Comparison of ENCODE assay signal across 12 cellular contexts in genomic region chr1:145990249-145991097, GRCh38. TPM values are rescaled to one million over a fixed set of nuclear protein-coding genes. Genes with fewer than 3 reads are reported as not detected.
DNase-seq lines count a peak whose midpoint lies in the region; ATAC-seq, FAIRE-seq and TF ChIP-seq lines count a peak whose summit lies in the region.
"Had no signal": no experiment of that assay in that cellular context is flagged by ENCODE, and none has a peak within 500 bp of the region (broad histone marks: within the 10 kb centered on the region; RNA-seq: fewer than 3 reads in every experiment).

No MANE protein-coding gene starts in this region.

- H3K9ac ChIP-seq in GM12878 (ENCODE audit: control insufficient read depth, insufficient read depth, low read length): no peak overlapping the region

- no peak overlapping the region for H3K4me3 ChIP-seq in GM12878
- H3K4me3 ChIP-seq in lung: no peak overlapping the region
- no peak overlapping the region for H3K4me3 ChIP-seq in upper lobe of left lung

- H2AFZ ChIP-seq in GM12878 (ENCODE audit: control insufficient read depth, low read depth, low read length): no peak overlapping the region

- H4K20me1 ChIP-seq in GM12878 (ENCODE audit: control insufficient read depth, insufficient read depth): no peaks in the 10 kb centered on the region

- H3K79me2 ChIP-seq in GM12878 (ENCODE audit: control insufficient read depth, insufficient read depth, low read length): peaks cover 8% of the 10 kb centered on the region

- H3K27ac ChIP-seq in GM12878 (ENCODE audit: control insufficient read depth, insufficient read depth) (no peak overlapping the region), lung (ENCODE audit: low read depth in 1 of 2, low read length in 1 of 2) (peak overlapping the region; percentile 49 to 66), upper lobe of left lung (peak overlapping the region; percentile 93 to 96 (median 96))
- H3K27ac ChIP-seq: C4-2B had no signal

- TF ChIP-seq EP300 in GM12878 (IDR thresholded peaks at IDR 0.05; ENCODE audit: borderline replicate concordance in 1 of 2, control insufficient read depth in 1 of 2, low read depth in 2 of 2, low read length in 2 of 2): no peak
- TF ChIP-seq EP300 in upper lobe of left lung (IDR thresholded peaks at IDR 0.05): no peak

- intact Hi-C loops in GM12878 (cut with micrococcal nuclease; ENCODE audit: unreplicated experiment): no loop called here

- H3K9me3 ChIP-seq in GM12878 (replicated peaks; ENCODE audit: control insufficient read depth, insufficient read depth, low read length): no peaks in the 10 kb centered on the region
- peaks cover 0 to 2% of the 10 kb centered on the region in 2 donors for H3K9me3 ChIP-seq in lung (ENCODE audit: control insufficient read depth in 2 of 2, insufficient read depth in 1 of 2, low read length in 1 of 2)
- no peaks in the 10 kb centered on the region for H3K9me3 ChIP-seq in upper lobe of left lung

- SMC1A ChIA-PET in GM12878 (lab: Charles Lee; ENCODE audit: uncharacterized antibody, unreplicated experiment): interaction anchor here (0.9 to 12.5 kb wide), 2 partner anchors 10 to 32 kb away, joined by 3 to 244 read pairs; partner anchors contain the start of gene LIX1L

- BruUV-seq in GM12878 (replicated peaks; lab: Mats Ljungman, UMichigan): no TSS peak

- H3K4me2 ChIP-seq in GM12878 (ENCODE audit: control insufficient read depth, insufficient read depth): no peak overlapping the region

- FAIRE-seq in GM12878 (lab: Jason Lieb, UNC): no peak
- FAIRE-seq: H54 had no signal

- TF ChIP-seq CTCF in GM12878 (IDR thresholded peaks at IDR 0.05 in 2 of 3, conservative IDR thresholded peaks at IDR 0.05 in 1 of 3; ENCODE audit: control insufficient read depth in 2 of 3, extremely low read depth in 1 of 3, insufficient read depth in 1 of 3, low read depth in 3 of 3, low read length in 3 of 3): no peak
- TF ChIP-seq CTCF in lung (IDR thresholded peaks at IDR 0.05; ENCODE audit: control extremely low read depth, extremely low read depth): no peak
- no peak for TF ChIP-seq CTCF in upper lobe of left lung (IDR thresholded peaks at IDR 0.05)

- POLR2A ChIA-PET in GM12878 (lab: Charles Lee): interaction anchor here (0.9 to 7.2 kb wide), 4 partner anchors 12 to 28 kb away, joined by 3 to 61 read pairs (median 4); partner anchors contain the start of genes ANKRD34A and POLR3GL

- H3K4me1 ChIP-seq in GM12878 (ENCODE audit: control insufficient read depth, insufficient read depth, low read length) (peaks cover 4% of the 10 kb centered on the region; the same call in 1 of the 2 replicates), lung (ENCODE audit: control insufficient read depth in 2 of 2, insufficient read depth in 2 of 2, low read length in 2 of 2) (peaks cover 8 to 19% of the 10 kb centered on the region in 2 donors), upper lobe of left lung (peaks cover 25 to 59% (median 37%) of the 10 kb centered on the region in 4 donors)

- in situ Hi-C loops in GM12878 (cut with MboI): no loop called here

- peak; percentile 65 for DNase-seq in activated effector memory CD4-positive, alpha-beta T cell treated with anti-CD3 and anti-CD28 coated beads, Interleukin-2, amount 50 U/mL, for 16 hours
- no peak for DNase-seq in activated effector memory CD4-positive, alpha-beta T cell treated with Interleukin-2 at 50 U/mL for 16 hours
- DNase-seq in GM12878 (ENCODE audit: low read depth, low spot score): no peak
- no peak for DNase-seq in lung (ENCODE audit: low spot score)
- DNase-seq in upper lobe of left lung: peak in 1 of 2 donors; percentile 53
- no peak for DNase-seq in NOMO-1 (lab: John Stamatoyannopoulos, UW; ENCODE audit: unreplicated experiment in 2 of 2)
- DNase-seq in SHP77 (lab: John Stamatoyannopoulos, UW): no peak
- DNase-seq: caudate nucleus had no signal

- ATAC-seq in GM12878: peak; percentile 14; the same call in 2 of the 3 replicates
- ATAC-seq in lung (ENCODE audit: insufficient read depth, low FRiP score): no peak
- peak in 1 of 2 donors; percentile 39 for ATAC-seq in upper lobe of left lung (ENCODE audit: low FRiP score in 2 of 2)
- no peak for ATAC-seq in GM19324 (IDR thresholded peaks at IDR 0.05; ENCODE audit: low FRiP score, unreplicated experiment)
- ATAC-seq: Panc1 had no signal

- TF ChIP-seq RAD21 in GM12878 (IDR thresholded peaks at IDR 0.05; ENCODE audit: insufficient read depth, low read depth, low read length): no peak

- TF ChIP-seq POLR2A in GM12878 (IDR thresholded peaks at IDR 0.05; ENCODE audit: low read depth, low read length) (no peak), upper lobe of left lung (IDR thresholded peaks at IDR 0.05) (peak in 1 of 4 donors; percentile 63)

- RAD21 ChIA-PET in GM12878 (lab: Charles Lee; ENCODE audit: unreplicated experiment): interaction anchor here (0.6 to 1.7 kb wide), 2 partner anchors 11 to 32 kb away, joined by 3 to 11 read pairs; partner anchors contain the start of gene LIX1L

- CTCF ChIA-PET in GM12878 (lab: Yijun Ruan, JAX): interaction anchor here (0.8 to 12.2 kb wide), 4 partner anchors 10 to 46 kb away, joined by 3 to 196 read pairs (median 4); no protein-coding TSS in a partner anchor

- peaks cover 0 to 3% of the 10 kb centered on the region in 2 experiments; a peak in 2 of 4 replicates for H3K36me3 ChIP-seq in GM12878 (ENCODE audit: control insufficient read depth in 2 of 2, insufficient read depth in 2 of 2, low read length in 1 of 2)
- H3K36me3 ChIP-seq in lung (ENCODE audit: control insufficient read depth in 2 of 2, insufficient read depth in 2 of 2, low read length in 2 of 2): peaks cover 14 to 15% of the 10 kb centered on the region in 2 donors
- peaks cover 26 to 39% (median 31%) of the 10 kb centered on the region in 4 donors for H3K36me3 ChIP-seq in upper lobe of left lung

- WGBS in GM12878 (ENCODE audit: insufficient coverage, insufficient replicate concordance, low lambda C conversion rate, missing lambda C conversion rate): 85% methylated on average over 7 of the region's 7 CpGs
- 73 to 88% methylated on average over 7 of the region's 7 CpGs for WGBS in lung, 2 donors
- WGBS in upper lobe of left lung, 2 donors: 64 to 81% methylated on average over 7 of the region's 7 CpGs

- H3K27me3 ChIP-seq in GM12878 (replicated peaks in 1 of 2; ENCODE audit: control insufficient read depth in 2 of 2, insufficient read depth in 2 of 2, low read length in 1 of 2): no peaks in the 10 kb centered on the region
- H3K27me3 ChIP-seq in lung (ENCODE audit: control insufficient read depth, insufficient read depth): no peaks in the 10 kb centered on the region
- H3K27me3 ChIP-seq in upper lobe of left lung: no peaks in the 10 kb centered on the region

RNA-seq across cellular contexts. Expression of gene TXNIP, which starts 5.9 kb away (rescaled TPM):
- total RNA-seq in GM12878 (2013; cell fraction: nucleolus; rRNA removed): 199 and 208 TPM in 2 replicates
- total RNA-seq in GM12878 (2014; rRNA removed): 133 and 171 TPM in 2 replicates
- total RNA-seq in GM12878 (2014; rRNA removed; fragmentation: Illumina TruSeq; extraction: Trizol): 110 and 121 TPM in 2 replicates
- 106 and 115 TPM in 2 replicates for total RNA-seq in GM12878 (2021)
- polyA plus RNA-seq in GM12878 (2011; ENCODE audit: low read depth): 102 TPM
- 132 and 154 TPM in 2 replicates for polyA plus RNA-seq in GM12878 (2011; rRNA removed)
- 73.1 TPM in 2 replicates for polyA plus RNA-seq in GM12878 (2011; cell fraction: cytosol; rRNA removed)
- polyA plus RNA-seq in GM12878 (2011; cell fraction: nucleus; rRNA removed): 99.6 and 193 TPM in 2 replicates
- polyA plus RNA-seq in GM12878 (2012): 90.6 and 113 TPM in 2 replicates
- polyA plus RNA-seq in GM12878 (2014; fragmentation: Illumina TruSeq; extraction: Trizol): 130 and 182 TPM in 2 replicates
- polyA plus RNA-seq in GM12878 (2014; fragmentation: Nextera tagmentation; extraction: Ambion mirVana): 10 to 100 TPM; 48.7 to 75.5 TPM
- 84.1 and 108 TPM in 2 replicates for polyA plus RNA-seq in GM12878 (2014; rRNA removed)
- 10 to 100 TPM; 76.6 to 82.9 TPM for polyA plus RNA-seq in GM12878 (2016; fragmentation: Nextera tagmentation; extraction: Ambion mirVana)
- polyA minus RNA-seq in GM12878 (2011; rRNA and poly(A)+ RNA removed): 209 and 224 TPM in 2 replicates
- 42.0 and 48.2 TPM in 2 replicates for polyA minus RNA-seq in GM12878 (2011; cell fraction: cytosol; rRNA and poly(A)+ RNA removed)
- polyA minus RNA-seq in GM12878 (2011; cell fraction: nucleus; rRNA and poly(A)+ RNA removed): 177 and 219 TPM in 2 replicates
- total RNA-seq in lung: 1,000 to 10,000 TPM in 1 of 2 donors, 100 to 1,000 TPM in 1; 556 to 1,810 TPM
- polyA plus RNA-seq in lung: 100 to 1,000 TPM; 178 to 850 TPM
- 1,000 to 10,000 TPM in 3 of 6 donors, 100 to 1,000 TPM in 3; 703 to 1,481 (median 910) TPM for total RNA-seq in upper lobe of left lung

RNA-seq across cellular contexts. Expression of gene POLR3GL, which starts 26.0 kb away (rescaled TPM):
- total RNA-seq in GM12878 (2013; cell fraction: nucleolus; rRNA removed): 3.8 and 7.0 TPM in 2 replicates
- total RNA-seq in GM12878 (2014; rRNA removed) (19.5 and 20.4 TPM in 2 replicates), GM12878 (2014; rRNA removed; fragmentation: Illumina TruSeq; extraction: Trizol) (33.2 and 35.1 TPM in 2 replicates), GM12878 (2021) (17.3 and 18.4 TPM in 2 replicates), lung (10 to 100 TPM in 1 of 2 donors, 1 to 10 TPM in 1; 9.4 to 21.3 TPM), upper lobe of left lung (10 to 100 TPM; 18.7 to 25.7 (median 22.5) TPM)
- 15.9 TPM for polyA plus RNA-seq in GM12878 (2011; ENCODE audit: low read depth)
- polyA plus RNA-seq in GM12878 (2011; rRNA removed) (21.8 and 29.7 TPM in 2 replicates), GM12878 (2014; fragmentation: Illumina TruSeq; extraction: Trizol) (40.8 and 57.7 TPM in 2 replicates), GM12878 (2014; fragmentation: Nextera tagmentation; extraction: Ambion mirVana) (10 to 100 TPM; 12.8 to 25.5 TPM), GM12878 (2014; rRNA removed) (23.9 and 27.6 TPM in 2 replicates), GM12878 (2016; fragmentation: Nextera tagmentation; extraction: Ambion mirVana) (10 to 100 TPM; 39.6 to 47.0 TPM), lung (10 to 100 TPM; 33.4 to 34.3 TPM)
- 11.7 and 13.1 TPM in 2 replicates for polyA plus RNA-seq in GM12878 (2011; cell fraction: cytosol; rRNA removed)
- 9.6 and 9.7 TPM in 2 replicates for polyA plus RNA-seq in GM12878 (2011; cell fraction: nucleus; rRNA removed)
- polyA plus RNA-seq in GM12878 (2012): 26.4 and 27.6 TPM in 2 replicates
- 6.7 and 9.0 TPM in 2 replicates for polyA minus RNA-seq in GM12878 (2011; rRNA and poly(A)+ RNA removed)
- polyA minus RNA-seq in GM12878 (2011; cell fraction: cytosol; rRNA and poly(A)+ RNA removed): 2.7 and 2.8 TPM in 2 replicates
- 2.4 and 3.3 TPM in 2 replicates for polyA minus RNA-seq in GM12878 (2011; cell fraction: nucleus; rRNA and poly(A)+ RNA removed)

RNA-seq across cellular contexts. Expression of gene ANKRD34A, which starts 26.1 kb away (rescaled TPM):
- total RNA-seq in GM12878 (2013; cell fraction: nucleolus; rRNA removed): 3.1 and 3.3 TPM in 2 replicates
- total RNA-seq in GM12878 (2014; rRNA removed) (1.7 and 2.7 TPM in 2 replicates), GM12878 (2014; rRNA removed; fragmentation: Illumina TruSeq; extraction: Trizol) (0.72 and 0.97 TPM in 2 replicates), GM12878 (2021) (3.5 and 5.2 TPM in 2 replicates), lung (1 to 10 TPM in 1 of 2 donors, under 1 TPM in 1; 0.06 to 1.0 TPM), upper lobe of left lung (1 to 10 TPM in 2 of 6 donors, under 1 TPM in 4; 0.30 to 2.6 (median 0.73) TPM)
- polyA plus RNA-seq in GM12878 (2011; ENCODE audit: low read depth): 0.79 TPM
- polyA plus RNA-seq in GM12878 (2011; rRNA removed) (1.6 and 1.8 TPM in 2 replicates), GM12878 (2014; fragmentation: Illumina TruSeq; extraction: Trizol) (1.0 and 1.8 TPM in 2 replicates), GM12878 (2014; fragmentation: Nextera tagmentation; extraction: Ambion mirVana) (under 1 TPM; 0.40 to 0.42 TPM), GM12878 (2014; rRNA removed) (2.5 and 3.5 TPM in 2 replicates), GM12878 (2016; fragmentation: Nextera tagmentation; extraction: Ambion mirVana) (1 to 10 TPM in 1 of 2 experiments, under 1 TPM in 1; 0.83 to 1.5 TPM), lung (under 1 TPM; 0.45 to 0.47 TPM)
- polyA plus RNA-seq in GM12878 (2011; cell fraction: cytosol; rRNA removed): 1.6 and 2.1 TPM in 2 replicates
- polyA plus RNA-seq in GM12878 (2011; cell fraction: nucleus; rRNA removed): 6.0 and 6.1 TPM in 2 replicates
- polyA plus RNA-seq in GM12878 (2012): 0.89 and 1.5 TPM in 2 replicates
- polyA minus RNA-seq in GM12878 (2011; rRNA and poly(A)+ RNA removed): 1.6 and 2.1 TPM in 2 replicates
- 0.94 and 4.0 TPM in 2 replicates for polyA minus RNA-seq in GM12878 (2011; cell fraction: cytosol; rRNA and poly(A)+ RNA removed)
- polyA minus RNA-seq in GM12878 (2011; cell fraction: nucleus; rRNA and poly(A)+ RNA removed): 2.3 and 4.4 TPM in 2 replicates

RNA-seq across cellular contexts. Expression of gene HJV, which starts 31.1 kb away (rescaled TPM):
- total RNA-seq in GM12878 (2013; cell fraction: nucleolus; rRNA removed): not detected in 2 replicates
- total RNA-seq in GM12878 (2014; rRNA removed) (0.11 TPM in 1 of 2 replicates, not detected in the other), GM12878 (2014; rRNA removed; fragmentation: Illumina TruSeq; extraction: Trizol) (not detected in 2 replicates), GM12878 (2021) (not detected in 2 replicates), lung (not detected), upper lobe of left lung (not detected)
- polyA plus RNA-seq in GM12878 (2011; ENCODE audit: low read depth): not detected
- polyA plus RNA-seq in GM12878 (2011; rRNA removed) (not detected in 2 replicates), GM12878 (2014; fragmentation: Illumina TruSeq; extraction: Trizol) (not detected in 2 replicates), GM12878 (2014; fragmentation: Nextera tagmentation; extraction: Ambion mirVana) (not detected), GM12878 (2014; rRNA removed) (not detected in 2 replicates), GM12878 (2016; fragmentation: Nextera tagmentation; extraction: Ambion mirVana) (not detected), lung (not detected)
- polyA plus RNA-seq in GM12878 (2011; cell fraction: cytosol; rRNA removed): not detected in 2 replicates
- polyA plus RNA-seq in GM12878 (2011; cell fraction: nucleus; rRNA removed): not detected in 2 replicates
- polyA plus RNA-seq in GM12878 (2012): 0.08 TPM in 1 of 2 replicates, not detected in the other
- not detected in 2 replicates for polyA minus RNA-seq in GM12878 (2011; rRNA and poly(A)+ RNA removed)
- not detected in 2 replicates for polyA minus RNA-seq in GM12878 (2011; cell fraction: cytosol; rRNA and poly(A)+ RNA removed)
- polyA minus RNA-seq in GM12878 (2011; cell fraction: nucleus; rRNA and poly(A)+ RNA removed): not detected in 2 replicates

RNA-seq across cellular contexts. Expression of gene LIX1L, which starts 32.7 kb away (rescaled TPM):
- 6.9 and 7.7 TPM in 2 replicates for total RNA-seq in GM12878 (2013; cell fraction: nucleolus; rRNA removed)
- total RNA-seq in GM12878 (2014; rRNA removed) (16.7 and 19.7 TPM in 2 replicates), GM12878 (2014; rRNA removed; fragmentation: Illumina TruSeq; extraction: Trizol) (13.9 and 15.2 TPM in 2 replicates), GM12878 (2021) (23.4 and 23.6 TPM in 2 replicates), lung (10 to 100 TPM; 29.7 to 30.9 TPM), upper lobe of left lung (10 to 100 TPM in 5 of 6 donors, 1 to 10 TPM in 1; 5.2 to 35.6 (median 16.5) TPM)
- 6.3 TPM for polyA plus RNA-seq in GM12878 (2011; ENCODE audit: low read depth)
- polyA plus RNA-seq in GM12878 (2011; rRNA removed) (48.2 and 53.1 TPM in 2 replicates), GM12878 (2014; fragmentation: Illumina TruSeq; extraction: Trizol) (18.4 and 20.0 TPM in 2 replicates), GM12878 (2014; fragmentation: Nextera tagmentation; extraction: Ambion mirVana) (10 to 100 TPM in 1 of 2 experiments, 1 to 10 TPM in 1; 5.5 to 12.2 TPM), GM12878 (2014; rRNA removed) (19.4 and 21.9 TPM in 2 replicates), GM12878 (2016; fragmentation: Nextera tagmentation; extraction: Ambion mirVana) (10 to 100 TPM in 1 of 2 experiments, 1 to 10 TPM in 1; 9.9 to 10.3 TPM), lung (1 to 10 TPM; 7.0 to 8.0 TPM)
- polyA plus RNA-seq in GM12878 (2011; cell fraction: cytosol; rRNA removed): 35.5 and 51.0 TPM in 2 replicates
- 7.8 and 10.5 TPM in 2 replicates for polyA plus RNA-seq in GM12878 (2011; cell fraction: nucleus; rRNA removed)
- 9.9 and 10.2 TPM in 2 replicates for polyA plus RNA-seq in GM12878 (2012)
- 24.7 and 26.5 TPM in 2 replicates for polyA minus RNA-seq in GM12878 (2011; rRNA and poly(A)+ RNA removed)
- 11.0 and 11.3 TPM in 2 replicates for polyA minus RNA-seq in GM12878 (2011; cell fraction: cytosol; rRNA and poly(A)+ RNA removed)
- 2.7 and 4.4 TPM in 2 replicates for polyA minus RNA-seq in GM12878 (2011; cell fraction: nucleus; rRNA and poly(A)+ RNA removed)
